Comparison of ENCODE assay signal across 22 cellular contexts in the genomic region with DNA sequence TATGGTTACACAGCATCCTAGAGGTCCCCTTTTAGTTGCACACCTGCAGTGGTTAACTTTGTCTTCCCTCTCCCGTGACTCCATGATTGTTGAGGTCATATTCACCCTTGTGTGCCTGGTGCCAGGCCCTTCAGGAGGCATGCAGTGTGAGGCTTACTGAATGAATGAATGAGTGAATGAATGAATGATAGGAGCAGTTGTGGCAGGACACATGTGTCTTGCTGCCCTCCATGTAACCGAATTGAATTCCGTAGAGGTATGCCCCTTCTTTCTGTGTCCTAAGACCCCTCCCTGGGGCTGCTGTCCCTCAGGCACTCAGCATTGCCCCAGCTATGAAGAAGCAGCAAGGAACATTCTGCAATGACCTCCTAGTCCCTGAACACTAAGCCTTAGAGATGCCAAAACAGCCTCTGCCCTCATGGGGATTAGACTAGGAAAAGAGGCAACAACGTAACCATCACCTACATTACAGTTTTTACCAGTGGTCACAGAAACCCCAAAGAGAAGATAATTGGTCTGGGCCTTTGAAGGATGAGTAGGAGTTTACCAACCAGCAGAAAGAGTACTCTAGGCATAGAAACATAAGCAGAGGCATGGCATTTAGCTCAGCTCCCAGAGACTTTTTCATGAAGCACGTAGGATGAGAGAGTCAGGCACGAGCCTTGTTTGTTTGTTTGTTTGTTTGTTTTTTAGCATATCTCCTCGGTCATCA. TPM values are rescaled to one million over a fixed set of nuclear protein-coding genes. Genes with fewer than 3 reads are reported as not detected.
DNase-seq lines count a peak whose midpoint lies in the region; ATAC-seq, FAIRE-seq and TF ChIP-seq lines count a peak whose summit lies in the region.
"Had no signal": no experiment of that assay in that cellular context is flagged by ENCODE, and none has a peak within 500 bp of the region (broad histone marks: within the 10 kb centered on the region; RNA-seq: fewer than 3 reads in every experiment).

No MANE protein-coding gene starts in this region.

- H3K9ac ChIP-seq in GM12878 (ENCODE audit: control insufficient read depth, insufficient read depth, low read length): no peak overlapping the region
- H3K9ac ChIP-seq: GM23248 had no signal

- no peak for TF ChIP-seq CTCF in GM12878 (IDR thresholded peaks at IDR 0.05 in 2 of 3, conservative IDR thresholded peaks at IDR 0.05 in 1 of 3; ENCODE audit: control insufficient read depth in 2 of 3, extremely low read depth in 1 of 3, insufficient read depth in 1 of 3, low read depth in 3 of 3, low read length in 3 of 3)
- no peak for TF ChIP-seq CTCF in hepatocyte (IDR thresholded peaks at IDR 0.05; ENCODE audit: poor library complexity)

- H3K27me3 ChIP-seq in right cardiac atrium (ENCODE audit: control insufficient read depth, insufficient read depth) (no peaks in the 10 kb centered on the region), GM12878 (replicated peaks in 1 of 2; ENCODE audit: control insufficient read depth in 2 of 2, insufficient read depth in 2 of 2, low read length in 1 of 2) (no peaks in the 10 kb centered on the region), hepatocyte (no peaks in the 10 kb centered on the region)
- H3K27me3 ChIP-seq: BE2C had no signal

- H2AFZ ChIP-seq in GM12878 (ENCODE audit: control insufficient read depth, low read depth, low read length) (no peak overlapping the region), hepatocyte (no peak overlapping the region)
- H2AFZ ChIP-seq: GM23248 had no signal

- H3K4me1 ChIP-seq in right cardiac atrium (ENCODE audit: control insufficient read depth, insufficient read depth, low read length) (peaks cover 9% of the 10 kb centered on the region), GM12878 (ENCODE audit: control insufficient read depth, insufficient read depth, low read length) (no peaks in the 10 kb centered on the region), hepatocyte (ENCODE audit: insufficient read depth) (peaks cover 5% of the 10 kb centered on the region)
- H3K4me1 ChIP-seq: BE2C, HAP-1 had no signal

- TF ChIP-seq RAD21 in GM12878 (IDR thresholded peaks at IDR 0.05; ENCODE audit: insufficient read depth, low read depth, low read length): no peak

- no peaks in the 10 kb centered on the region for H3K9me2 ChIP-seq in hepatocyte (replicated peaks; ENCODE audit: insufficient read depth)

- intact Hi-C loops in right cardiac atrium (cut with DNase I): no loop called here
- intact Hi-C loops in left cardiac atrium (cut with DNase I): no loop called here
- intact Hi-C loops in GM12878 (cut with micrococcal nuclease; ENCODE audit: unreplicated experiment): no loop called here
- intact Hi-C loops in posterior vena cava (cut with DNase I): no loop called here

- DNase-seq in right cardiac atrium (no peak), left cardiac atrium (no peak), GM12878 (ENCODE audit: low read depth, low spot score) (no peak), hepatocyte (ENCODE audit: low spot score) (no peak), posterior vena cava (ENCODE audit: low spot score) (peak; percentile 11), MV-4-11 (lab: John Stamatoyannopoulos, UW) (no peak), SHP77 (lab: John Stamatoyannopoulos, UW) (no peak)
- no peak for DNase-seq in activated T-cell treated with anti-CD3 and anti-CD28 coated beads, Interleukin-2, amount 50 U/mL, for 1 hour
- DNase-seq: ACHN; BE2C; CD4-positive, CD25-positive, alpha-beta regulatory T cell; CD8-positive, alpha-beta memory T cell; COR-L47; DMS 273 treated with DMSO at 0.1 percent for 48 hours; DMS53; DND-41; EL; GM23248 had no signal

- H3K9me3 ChIP-seq in right cardiac atrium (ENCODE audit: control insufficient read depth, low read length) (no peaks in the 10 kb centered on the region), GM12878 (replicated peaks; ENCODE audit: control insufficient read depth, insufficient read depth, low read length) (no peaks in the 10 kb centered on the region), hepatocyte (ENCODE audit: low read depth) (no peaks in the 10 kb centered on the region)
- H3K9me3 ChIP-seq: BE2C, HAP-1 had no signal

- TF ChIP-seq EP300 in GM12878 (IDR thresholded peaks at IDR 0.05; ENCODE audit: borderline replicate concordance in 1 of 2, control insufficient read depth in 1 of 2, low read depth in 2 of 2, low read length in 2 of 2): no peak

- no TSS peak for BruUV-seq in GM12878 (replicated peaks; lab: Mats Ljungman, UMichigan)

- H3K4me3 ChIP-seq in right cardiac atrium (ENCODE audit: low read length) (no peak overlapping the region), GM12878 (no peak overlapping the region), hepatocyte (no peak overlapping the region)
- H3K4me3 ChIP-seq: GM23248, HAP-1 had no signal

- SMC1A ChIA-PET in GM12878 (lab: Charles Lee; ENCODE audit: uncharacterized antibody, unreplicated experiment): interaction anchor here (1.5 to 1.8 kb wide), 2 partner anchors 10 to 328 kb away, joined by 3 to 4 read pairs; no protein-coding TSS in a partner anchor

- ATAC-seq in right cardiac atrium (no peak), left cardiac atrium (no peak), GM12878 (no peak)

- RAD21 ChIA-PET in GM12878 (lab: Charles Lee; ENCODE audit: unreplicated experiment): no interaction called here

- FAIRE-seq in GM12878 (lab: Jason Lieb, UNC): no peak
- FAIRE-seq: A204.1, GM12891, GM18507 had no signal

- H3K4me2 ChIP-seq in GM12878 (ENCODE audit: control insufficient read depth, insufficient read depth): no peak overlapping the region
- peak overlapping the region; percentile 15 for H3K4me2 ChIP-seq in hepatocyte

- POLR2A ChIA-PET in GM12878 (lab: Charles Lee): no interaction called here

- H3K36me3 ChIP-seq in GM12878 (ENCODE audit: control insufficient read depth in 2 of 2, insufficient read depth in 2 of 2, low read length in 1 of 2): peaks cover 56 to 59% of the 10 kb centered on the region in 2 experiments
- H3K36me3 ChIP-seq in hepatocyte (replicated peaks; ENCODE audit: insufficient read depth, low read depth): no peaks in the 10 kb centered on the region

- H3K79me2 ChIP-seq in GM12878 (ENCODE audit: control insufficient read depth, insufficient read depth, low read length) (no peaks in the 10 kb centered on the region), hepatocyte (no peaks in the 10 kb centered on the region)

- CTCF ChIA-PET in GM12878 (lab: Yijun Ruan, JAX): no interaction called here

- no peak for TF ChIP-seq POLR2A in GM12878 (IDR thresholded peaks at IDR 0.05; ENCODE audit: low read depth, low read length)

- H3K27ac ChIP-seq in right cardiac atrium (ENCODE audit: low read length): peak overlapping the region; percentile 25
- no peak overlapping the region for H3K27ac ChIP-seq in GM12878 (ENCODE audit: control insufficient read depth, insufficient read depth)
- peak overlapping the region; percentile 73 for H3K27ac ChIP-seq in hepatocyte
- H3K27ac ChIP-seq: GM23248 had no signal

- WGBS in right cardiac atrium: 94% methylated on average over 7 of the region's 7 CpGs
- 95% methylated on average over 7 of the region's 7 CpGs for WGBS in GM12878 (ENCODE audit: insufficient coverage, insufficient replicate concordance, low lambda C conversion rate, missing lambda C conversion rate)
- WGBS in hepatocyte (ENCODE audit: low lambda C conversion rate, missing lambda C conversion rate): 87% methylated on average over 7 of the region's 7 CpGs

- in situ Hi-C loops in GM12878 (cut with MboI): no loop called here

- H4K20me1 ChIP-seq in GM12878 (ENCODE audit: control insufficient read depth, insufficient read depth) (no peaks in the 10 kb centered on the region), hepatocyte (ENCODE audit: insufficient read depth, poor library complexity, severe bottlenecking) (no peaks in the 10 kb centered on the region)

RNA-seq across cellular contexts. Expression of a gene that starts 22.5 kb away (rescaled TPM):
- under 1 TPM in 3 of 4 donors, not detected in 1; 0.11 to 0.31 (median 0.15) TPM for total RNA-seq in right cardiac atrium
- 0.07 TPM for polyA plus RNA-seq in right cardiac atrium
- total RNA-seq in left cardiac atrium: under 1 TPM in 1 of 2 donors, not detected in 1; 0.10 TPM
- total RNA-seq in GM12878 (2013; cell fraction: nucleolus; rRNA removed): not detected in 2 replicates
- total RNA-seq in GM12878 (2014; rRNA removed): not detected in 2 replicates
- total RNA-seq in GM12878 (2014; rRNA removed; fragmentation: Illumina TruSeq; extraction: Trizol): not detected in 2 replicates
- total RNA-seq in GM12878 (2021): not detected in 2 replicates
- polyA plus RNA-seq in GM12878 (2011; ENCODE audit: low read depth): not detected
- polyA plus RNA-seq in GM12878 (2011; rRNA removed): 0.05 TPM in 1 of 2 replicates, not detected in the other
- polyA plus RNA-seq in GM12878 (2011; cell fraction: cytosol; rRNA removed): 0.04 TPM in 1 of 2 replicates, not detected in the other
- 0.12 and 0.18 TPM in 2 replicates for polyA plus RNA-seq in GM12878 (2011; cell fraction: nucleus; rRNA removed)
- polyA plus RNA-seq in GM12878 (2012): 0.09 TPM in 1 of 2 replicates, not detected in the other
- polyA plus RNA-seq in GM12878 (2014; fragmentation: Illumina TruSeq; extraction: Trizol): not detected in 2 replicates
- under 1 TPM in 1 of 2 experiments, not detected in 1; 0.02 TPM for polyA plus RNA-seq in GM12878 (2014; fragmentation: Nextera tagmentation; extraction: Ambion mirVana)
- polyA plus RNA-seq in GM12878 (2014; rRNA removed): 0.12 TPM in 1 of 2 replicates, not detected in the other
- polyA plus RNA-seq in GM12878 (2016; fragmentation: Nextera tagmentation; extraction: Ambion mirVana): not detected
- polyA minus RNA-seq in GM12878 (2011; rRNA and poly(A)+ RNA removed): not detected in 2 replicates
- not detected in 2 replicates for polyA minus RNA-seq in GM12878 (2011; cell fraction: cytosol; rRNA and poly(A)+ RNA removed)
- 0.24 TPM in 1 of 2 replicates, not detected in the other for polyA minus RNA-seq in GM12878 (2011; cell fraction: nucleus; rRNA and poly(A)+ RNA removed)
- not detected in 2 replicates for total RNA-seq in hepatocyte
- not detected in 2 replicates for polyA plus RNA-seq in hepatocyte
- not detected for total RNA-seq in posterior vena cava
- total RNA-seq: CD4-positive, CD25-positive, alpha-beta regulatory T cell; GM23248 had no signal
- polyA plus RNA-seq: CD4-positive, CD25-positive, alpha-beta regulatory T cell; CD8-positive, alpha-beta memory T cell; GM23248 had no signal

RNA-seq across cellular contexts. Expression of a gene that starts 31.9 kb away (rescaled TPM):
- total RNA-seq in right cardiac atrium (10 to 100 TPM; 41.3 to 84.3 (median 47.2) TPM), left cardiac atrium (10 to 100 TPM; 32.0 to 47.1 TPM), GM12878 (2014; rRNA removed) (63.0 and 69.5 TPM in 2 replicates), GM12878 (2014; rRNA removed; fragmentation: Illumina TruSeq; extraction: Trizol) (39.0 and 41.4 TPM in 2 replicates), GM12878 (2021) (55.0 and 57.3 TPM in 2 replicates), hepatocyte (26.9 and 27.1 TPM in 2 replicates), posterior vena cava (10 to 100 TPM; 15.1 to 23.8 TPM)
- polyA plus RNA-seq in right cardiac atrium (49.4 TPM), GM12878 (2011; rRNA removed) (43.0 and 55.9 TPM in 2 replicates), GM12878 (2014; fragmentation: Illumina TruSeq; extraction: Trizol) (44.6 and 53.9 TPM in 2 replicates), GM12878 (2014; fragmentation: Nextera tagmentation; extraction: Ambion mirVana) (10 to 100 TPM; 13.0 to 16.9 TPM), GM12878 (2014; rRNA removed) (44.0 and 56.1 TPM in 2 replicates), GM12878 (2016; fragmentation: Nextera tagmentation; extraction: Ambion mirVana) (10 to 100 TPM; 56.8 to 64.0 TPM), hepatocyte (34.8 and 40.2 TPM in 2 replicates)
- 60.9 and 63.3 TPM in 2 replicates for total RNA-seq in GM12878 (2013; cell fraction: nucleolus; rRNA removed)
- 36.0 TPM for polyA plus RNA-seq in GM12878 (2011; ENCODE audit: low read depth)
- 59.8 and 68.6 TPM in 2 replicates for polyA plus RNA-seq in GM12878 (2011; cell fraction: cytosol; rRNA removed)
- polyA plus RNA-seq in GM12878 (2011; cell fraction: nucleus; rRNA removed): 64.6 and 71.3 TPM in 2 replicates
- 37.4 and 55.2 TPM in 2 replicates for polyA plus RNA-seq in GM12878 (2012)
- polyA minus RNA-seq in GM12878 (2011; rRNA and poly(A)+ RNA removed): 68.7 and 74.9 TPM in 2 replicates
- polyA minus RNA-seq in GM12878 (2011; cell fraction: cytosol; rRNA and poly(A)+ RNA removed): 22.2 and 26.2 TPM in 2 replicates
- polyA minus RNA-seq in GM12878 (2011; cell fraction: nucleus; rRNA and poly(A)+ RNA removed): 33.7 and 43.8 TPM in 2 replicates

RNA-seq across cellular contexts. Expression of a gene that starts 50.4 kb away (rescaled TPM):
- total RNA-seq in right cardiac atrium: 10 to 100 TPM in 3 of 4 donors, 1 to 10 TPM in 1; 9.2 to 12.0 (median 11.7) TPM
- 6.4 TPM for polyA plus RNA-seq in right cardiac atrium
- total RNA-seq in left cardiac atrium: 10 to 100 TPM; 10.2 to 14.6 TPM
- total RNA-seq in GM12878 (2013; cell fraction: nucleolus; rRNA removed): 14.4 and 20.3 TPM in 2 replicates
- 19.2 and 21.9 TPM in 2 replicates for total RNA-seq in GM12878 (2014; rRNA removed)
- 11.1 and 13.6 TPM in 2 replicates for total RNA-seq in GM12878 (2014; rRNA removed; fragmentation: Illumina TruSeq; extraction: Trizol)
- 21.3 and 25.3 TPM in 2 replicates for total RNA-seq in GM12878 (2021)
- polyA plus RNA-seq in GM12878 (2011; ENCODE audit: low read depth): 9.6 TPM
- 3.9 and 9.0 TPM in 2 replicates for polyA plus RNA-seq in GM12878 (2011; rRNA removed)
- 9.6 and 12.7 TPM in 2 replicates for polyA plus RNA-seq in GM12878 (2011; cell fraction: cytosol; rRNA removed)
- polyA plus RNA-seq in GM12878 (2011; cell fraction: nucleus; rRNA removed): 34.9 and 45.0 TPM in 2 replicates
- polyA plus RNA-seq in GM12878 (2012): 9.3 and 15.7 TPM in 2 replicates
- polyA plus RNA-seq in GM12878 (2014; fragmentation: Illumina TruSeq; extraction: Trizol): 6.4 and 13.6 TPM in 2 replicates
- polyA plus RNA-seq in GM12878 (2014; fragmentation: Nextera tagmentation; extraction: Ambion mirVana): 1 to 10 TPM; 1.2 to 1.4 TPM
- polyA plus RNA-seq in GM12878 (2014; rRNA removed): 18.6 and 20.7 TPM in 2 replicates
- polyA plus RNA-seq in GM12878 (2016; fragmentation: Nextera tagmentation; extraction: Ambion mirVana): 10 to 100 TPM; 13.0 to 14.4 TPM
- polyA minus RNA-seq in GM12878 (2011; rRNA and poly(A)+ RNA removed): 8.1 and 12.0 TPM in 2 replicates
- 5.2 and 8.1 TPM in 2 replicates for polyA minus RNA-seq in GM12878 (2011; cell fraction: cytosol; rRNA and poly(A)+ RNA removed)
- polyA minus RNA-seq in GM12878 (2011; cell fraction: nucleus; rRNA and poly(A)+ RNA removed): 9.6 and 19.1 TPM in 2 replicates
- total RNA-seq in hepatocyte: 9.6 and 10.7 TPM in 2 replicates
- polyA plus RNA-seq in hepatocyte: 9.1 and 9.3 TPM in 2 replicates
- 10 to 100 TPM; 15.6 to 17.5 TPM for total RNA-seq in posterior vena cava
